8 cellular contexts compared by ENCODE assay signal in the genomic region with DNA sequence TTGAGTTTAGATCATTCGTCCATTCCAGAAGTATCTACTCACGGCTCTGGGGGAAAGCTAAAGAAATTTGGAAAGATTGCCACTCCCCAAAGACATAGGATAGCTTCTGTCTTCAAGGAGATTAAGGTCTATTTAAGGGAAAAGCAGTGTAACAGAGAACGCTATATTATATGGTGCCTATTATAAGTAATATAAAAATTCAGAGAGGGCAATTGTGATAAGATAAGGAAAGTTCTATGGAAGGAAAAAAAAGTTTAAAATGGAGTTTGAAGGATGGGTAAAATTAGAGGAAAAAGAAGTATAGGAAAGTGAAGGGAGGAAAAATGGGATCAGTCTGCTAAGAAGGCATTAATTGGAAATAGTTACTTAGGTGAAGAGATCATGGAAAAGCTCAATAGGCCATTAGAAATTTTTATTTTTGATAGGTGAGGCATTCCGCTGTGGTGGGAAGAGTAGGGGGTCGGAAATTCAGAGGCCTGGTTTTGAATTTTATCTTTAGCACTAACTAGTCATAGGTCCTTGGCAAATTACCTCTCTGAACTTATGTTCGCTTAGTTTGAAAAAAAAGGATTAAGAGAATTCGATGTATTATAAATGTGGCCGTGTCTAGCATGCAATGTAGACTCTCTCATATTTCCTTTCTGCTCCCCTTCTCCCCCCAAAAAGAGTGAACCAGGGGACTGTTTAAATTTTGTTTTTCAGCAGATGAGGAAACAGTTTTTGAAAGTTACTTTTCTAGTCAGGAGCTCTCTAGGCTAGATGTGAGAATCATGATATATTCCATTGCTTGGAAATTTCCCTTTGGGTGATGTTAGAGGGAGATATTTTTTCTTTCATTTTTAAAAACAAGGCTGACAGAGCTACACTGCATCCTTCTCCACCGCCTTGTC. TPM values are rescaled to one million over a fixed set of nuclear protein-coding genes. Genes with fewer than 3 reads are reported as not detected.
DNase-seq lines count a peak whose midpoint lies in the region; ATAC-seq and TF ChIP-seq lines count a peak whose summit lies in the region.

No MANE protein-coding gene starts in this region.

- TF ChIP-seq CTCF in astrocyte of the spinal cord (IDR thresholded peaks at IDR 0.05; ENCODE audit: low read depth, low read length) (no peak), lower lobe of right lung (IDR thresholded peaks at IDR 0.05) (no peak), upper lobe of left lung (IDR thresholded peaks at IDR 0.05) (no peak)

- H3K4me1 ChIP-seq in lower lobe of right lung (peaks cover 33% of the 10 kb centered on the region), upper lobe of left lung (peaks cover 22 to 38% (median 26%) of the 10 kb centered on the region in 4 donors)

- H3K36me3 ChIP-seq in lower lobe of right lung (no peaks in the 10 kb centered on the region), upper lobe of left lung (no peaks in the 10 kb centered on the region)

- H3K27me3 ChIP-seq in lower lobe of right lung (ENCODE audit: low read depth): no peaks in the 10 kb centered on the region
- H3K27me3 ChIP-seq in upper lobe of left lung: no peaks in the 10 kb centered on the region

- intact Hi-C loops in lower lobe of right lung (cut with DNase I): no loop called here

- H3K9me3 ChIP-seq in lower lobe of right lung (no peaks in the 10 kb centered on the region), upper lobe of left lung (no peaks in the 10 kb centered on the region)

- no peak for TF ChIP-seq POLR2A in upper lobe of left lung (IDR thresholded peaks at IDR 0.05)

- in situ Hi-C loops in astrocyte of the spinal cord (cut with HindIII; ENCODE audit: low sequenced_read_pairs): no loop called here

- DNase-seq in activated naive CD4-positive, alpha-beta T cell treated with anti-CD3 and anti-CD28 coated beads, Interleukin-2, amount 50 U/mL, for 16 hours: no peak
- no peak for DNase-seq in astrocyte of the spinal cord (ENCODE audit: low read depth, low spot score)
- no peak for DNase-seq in lower lobe of right lung
- DNase-seq in upper lobe of left lung: no peak
- no peak for DNase-seq in amygdala (lab: John Stamatoyannopoulos, UW)
- no peak for DNase-seq in DMS 273 (lab: John Stamatoyannopoulos, UW; ENCODE audit: unreplicated experiment)

- H3K36me3 Mint-ChIP-seq in activated naive CD4-positive, alpha-beta T cell treated with anti-CD3 and anti-CD28 coated beads, Interleukin-2, amount 50 U/mL, for 24 hours: peaks cover 4% of the 10 kb centered on the region

- no peak for TF ChIP-seq EP300 in upper lobe of left lung (IDR thresholded peaks at IDR 0.05)

- peaks cover 39% of the 10 kb centered on the region for H3K4me1 Mint-ChIP-seq in activated naive CD4-positive, alpha-beta T cell treated with anti-CD3 and anti-CD28 coated beads, Interleukin-2, amount 50 U/mL, for 24 hours

- H3K4me3 ChIP-seq in astrocyte of the spinal cord (ENCODE audit: low read depth, low read length) (peak overlapping the region; percentile 75), lower lobe of right lung (peak overlapping the region; percentile 82), upper lobe of left lung (peak overlapping the region in 3 of 4 donors; percentile 75 to 93 (median 86))

- 66 to 67% methylated on average over 9 of the region's 9 CpGs for WGBS in upper lobe of left lung, 2 donors

- no peaks in the 10 kb centered on the region for H3K27me3 Mint-ChIP-seq in activated naive CD4-positive, alpha-beta T cell treated with anti-CD3 and anti-CD28 coated beads, Interleukin-2, amount 50 U/mL, for 24 hours

- no peaks in the 10 kb centered on the region for H3K9me3 Mint-ChIP-seq in activated naive CD4-positive, alpha-beta T cell treated with anti-CD3 and anti-CD28 coated beads, Interleukin-2, amount 50 U/mL, for 24 hours

- H3K27ac ChIP-seq in lower lobe of right lung (peak overlapping the region; percentile 96), upper lobe of left lung (peak overlapping the region; percentile 30 to 98 (median 84))

- H3K4me3 Mint-ChIP-seq in activated naive CD4-positive, alpha-beta T cell treated with anti-CD3 and anti-CD28 coated beads, Interleukin-2, amount 50 U/mL, for 24 hours: peak overlapping the region; percentile 96

- no peak for ATAC-seq in lower lobe of right lung
- ATAC-seq in upper lobe of left lung (ENCODE audit: low FRiP score in 2 of 2): no peak
- ATAC-seq in HG03521 (IDR thresholded peaks at IDR 0.05; ENCODE audit: unreplicated experiment): no peak

- H3K27ac Mint-ChIP-seq in activated naive CD4-positive, alpha-beta T cell treated with anti-CD3 and anti-CD28 coated beads, Interleukin-2, amount 50 U/mL, for 24 hours: peak overlapping the region; percentile 89

RNA-seq across cellular contexts. Expression of a gene that starts 0.9 kb away (rescaled TPM):
- 76.6 TPM for total RNA-seq in lower lobe of right lung
- 10 to 100 TPM; 40.3 to 74.8 (median 55.1) TPM for total RNA-seq in upper lobe of left lung

RNA-seq across cellular contexts. Expression of a gene that starts 19.2 kb away (rescaled TPM):
- 3.0 TPM for total RNA-seq in lower lobe of right lung
- 1 to 10 TPM in 3 of 6 donors, not detected in 3; 1.4 to 3.1 (median 1.6) TPM for total RNA-seq in upper lobe of left lung
